Comparison of ENCODE assay signal across 2 cellular contexts in genomic region chr12:31600252-31600651, GRCh38.
A peak's percentile ranks its signal among the peaks of the same experiment; 100 is the strongest.
TF ChIP-seq lines count a peak whose summit lies in the region.

No MANE protein-coding gene starts in this region.

TF ChIP-seq in HepG2, 621 proteins besides CTCF, POLR2A, EP300 and RAD21:
- TF ChIP-seq ADNP (CRISPR knock-in tag; IDR thresholded peaks at IDR 0.05), result no peak
- TF ChIP-seq STAG1 (CRISPR knock-in tag; IDR thresholded peaks at IDR 0.05), result peak; percentile 6; the same call in 1 of the 2 replicates

TF ChIP-seq in H1, 55 proteins besides CTCF, POLR2A, EP300 and RAD21:
- TF ChIP-seq E2F6 (IDR thresholded peaks at IDR 0.05) (no peak), SP2 (IDR thresholded peaks at IDR 0.05; ENCODE audit: low read length) (no peak), RBBP5 (IDR thresholded peaks at IDR 0.05; ENCODE audit: borderline replicate concordance, low read depth, low read length) (no peak), NANOG (IDR thresholded peaks at IDR 0.05; ENCODE audit: insufficient read depth, low read depth, low read length, poor library complexity, severe bottlenecking) (no peak), ATF3 (IDR thresholded peaks at IDR 0.05; ENCODE audit: insufficient read depth, low read depth, low read length) (no peak), SIRT6 (IDR thresholded peaks at IDR 0.05; ENCODE audit: low read length) (no peak), SIN3A (conservative IDR thresholded peaks at IDR 0.05 in 1 of 2, IDR thresholded peaks at IDR 0.05 in 1 of 2; ENCODE audit: low read depth in 1 of 2, low read length in 2 of 2) (no peak), GTF2F1 (IDR thresholded peaks at IDR 0.05; ENCODE audit: borderline replicate concordance, low read depth, low read length) (no peak)
